In genomic region chr5:122473138-122473843, GRCh38 we compare ENCODE assay signal across 2 cellular contexts.
TF ChIP-seq lines count a peak whose summit lies in the region.

No MANE protein-coding gene starts in this region.

TF ChIP-seq in GM23338, 12 proteins besides CTCF, POLR2A, EP300 and RAD21:
- TF ChIP-seq REST (IDR thresholded peaks at IDR 0.05; ENCODE audit: unreplicated experiment) (no peak), JUNB (IDR thresholded peaks at IDR 0.05; ENCODE audit: unreplicated experiment) (no peak), ZNF114 (CRISPR knock-in tag; IDR thresholded peaks at IDR 0.05) (no peak), ZNF462 (CRISPR knock-in tag; IDR thresholded peaks at IDR 0.05) (no peak), ZNF331 (CRISPR knock-in tag; IDR thresholded peaks at IDR 0.05; ENCODE audit: low read depth) (no peak), STAT1 (IDR thresholded peaks at IDR 0.05; ENCODE audit: unreplicated experiment) (no peak), CREB1 (CRISPR knock-in tag; IDR thresholded peaks at IDR 0.05; ENCODE audit: low read depth) (no peak), POLR2AphosphoS5 (IDR thresholded peaks at IDR 0.05; ENCODE audit: low read depth) (no peak), EZH2phosphoT487 (IDR thresholded peaks at IDR 0.05; ENCODE audit: unreplicated experiment) (no peak)

TF ChIP-seq in WTC11, 78 proteins besides CTCF, POLR2A, EP300 and RAD21 (continued from another document):
- TF ChIP-seq ETV6 (CRISPR knock-in tag; IDR thresholded peaks at IDR 0.05) (no peak), ARID4B (CRISPR knock-in tag; IDR thresholded peaks at IDR 0.05; ENCODE audit: borderline replicate concordance) (no peak), NR1H2 (CRISPR knock-in tag; IDR thresholded peaks at IDR 0.05) (no peak), ZNF138 (CRISPR knock-in tag; conservative IDR thresholded peaks at IDR 0.05) (no peak), MLX (CRISPR knock-in tag; IDR thresholded peaks at IDR 0.05) (no peak), TEAD4 (CRISPR knock-in tag; IDR thresholded peaks at IDR 0.05) (no peak), FOXK1 (CRISPR knock-in tag; IDR thresholded peaks at IDR 0.05) (no peak), ZBTB21 (CRISPR knock-in tag; IDR thresholded peaks at IDR 0.05; ENCODE audit: borderline replicate concordance) (no peak), NFE2L1 (CRISPR knock-in tag; IDR thresholded peaks at IDR 0.05) (no peak), AR (CRISPR knock-in tag; IDR thresholded peaks at IDR 0.05) (no peak), SMAD3 (CRISPR knock-in tag; IDR thresholded peaks at IDR 0.05; ENCODE audit: borderline replicate concordance) (no peak), STAT6 (CRISPR knock-in tag; conservative IDR thresholded peaks at IDR 0.05; ENCODE audit: low read depth) (no peak), ZNF425 (CRISPR knock-in tag; conservative IDR thresholded peaks at IDR 0.05) (no peak), ZNF317 (CRISPR knock-in tag; IDR thresholded peaks at IDR 0.05; ENCODE audit: borderline replicate concordance, low read depth) (no peak)
